26 cellular contexts compared by ENCODE assay signal in genomic region chr11:11816511-11817319, GRCh38. TPM values are rescaled to one million over a fixed set of nuclear protein-coding genes. Genes with fewer than 3 reads are reported as not detected.
A peak's percentile ranks its signal among the peaks of the same experiment; 100 is the strongest.
DNase-seq lines count a peak whose midpoint lies in the region; ATAC-seq and TF ChIP-seq lines count a peak whose summit lies in the region.
"Had no signal": no experiment of that assay in that cellular context is flagged by ENCODE, and none has a peak within 500 bp of the region (broad histone marks: within the 10 kb centered on the region; RNA-seq: fewer than 3 reads in every experiment).

No MANE protein-coding gene starts in this region.

- no peak for ATAC-seq in gastroesophageal sphincter
- ATAC-seq: activated CD4-positive, CD25-positive, alpha-beta regulatory T cell treated with anti-CD3 and anti-CD28 coated beads, Interleukin-2, amount 50 U/mL, for 24 hours; activated T-cell treated with anti-CD3 and anti-CD28 coated beads, Interleukin-2, amount 50 U/mL, for 72 hours; SK-N-SH treated with all-trans-retinoic acid at 6 μM for 48 hours had no signal

- no peaks in the 10 kb centered on the region for H3K36me3 ChIP-seq in gastroesophageal sphincter
- H3K36me3 ChIP-seq: ascending aorta, right atrium auricular region had no signal

- TF ChIP-seq CTCF in gastroesophageal sphincter (IDR thresholded peaks at IDR 0.05), result no peak

- H3K9me3 ChIP-seq in gastroesophageal sphincter, result no peaks in the 10 kb centered on the region
- H3K9me3 ChIP-seq: ascending aorta, right atrium auricular region, testis had no signal

- H3K4me1 ChIP-seq in gastroesophageal sphincter, result peaks cover 0 to 16% (median 4%) of the 10 kb centered on the region in 3 donors
- H3K4me1 ChIP-seq: testis had no signal

- H3K4me3 ChIP-seq in gastroesophageal sphincter, result no peak overlapping the region
- H3K4me3 ChIP-seq: ascending aorta, right atrium auricular region, testis had no signal

- H3K27me3 ChIP-seq in gastroesophageal sphincter, result no peaks in the 10 kb centered on the region
- H3K27me3 ChIP-seq: ascending aorta, right atrium auricular region, testis had no signal

- DNase-seq in CMK (ENCODE audit: low read depth) (peak; percentile 40), NCI-H226 (peak; percentile 3), dermis blood vessel endothelial cell (peak; percentile 48), iris pigment epithelial cell (ENCODE audit: low read depth) (peak; percentile 76), caudate nucleus (lab: John Stamatoyannopoulos, UW) (no peak), AG20443 (ENCODE audit: low spot score) (no peak), NCI-H774 (lab: John Stamatoyannopoulos, UW) (no peak)
- DNase-seq: ACHN; activated naive CD4-positive, alpha-beta T cell treated with anti-CD3 and anti-CD28 coated beads, Interleukin-2, amount 10 ng/mL, durations not matched to agents 7 days and 5 days; activated T-cell treated with anti-CD3 and anti-CD28 coated beads, Interleukin-2, amount 50 U/mL, for 72 hours; DMS 273 treated with DMSO at 0.1 percent for 48 hours; effector memory CD4-positive, alpha-beta T cell; foreskin melanocyte; GDM1; hypothalamus; islet precursor cell; naive B cell; NCI-H1048; NCI-H2081 treated with DMSO at 0.1 percent for 48 hours; NCI-H526; testis had no signal

- TF ChIP-seq POLR2A in gastroesophageal sphincter (IDR thresholded peaks at IDR 0.05), result no peak

- H3K27ac ChIP-seq in caudate nucleus (ENCODE audit: low read depth, low read length) (no peak overlapping the region), gastroesophageal sphincter (no peak overlapping the region)
- H3K27ac ChIP-seq: ascending aorta, right atrium auricular region, testis had no signal

- 41 to 78% methylated on average over 2 of the region's 2 CpGs for WGBS in gastroesophageal sphincter (ENCODE audit: low coverage in 1 of 2), 2 donors

- TF ChIP-seq EP300 in gastroesophageal sphincter (IDR thresholded peaks at IDR 0.05), result no peak

RNA-seq across cellular contexts. Expression of gene USP47, which starts 25.1 kb away (rescaled TPM):
- total RNA-seq in dermis blood vessel endothelial cell (63.5 and 72.7 TPM in 2 replicates), gastroesophageal sphincter (100 to 1,000 TPM in 3 of 4 donors, 10 to 100 TPM in 1; 84.7 to 156 (median 115) TPM)

Comparison
In these comparisons a context has a peak if more than half of its experiments do, and no peak if none do; other contexts are left out.
1. DNase-seq: peak in CMK (single experiment), NCI-H226 (single experiment), dermis blood vessel endothelial cell (single experiment) and iris pigment epithelial cell (single experiment); none in caudate nucleus (0 of 61), AG20443 (single experiment) and NCI-H774 (single experiment).